ENCODE assay signal across 1 cellular context in the genomic region with DNA sequence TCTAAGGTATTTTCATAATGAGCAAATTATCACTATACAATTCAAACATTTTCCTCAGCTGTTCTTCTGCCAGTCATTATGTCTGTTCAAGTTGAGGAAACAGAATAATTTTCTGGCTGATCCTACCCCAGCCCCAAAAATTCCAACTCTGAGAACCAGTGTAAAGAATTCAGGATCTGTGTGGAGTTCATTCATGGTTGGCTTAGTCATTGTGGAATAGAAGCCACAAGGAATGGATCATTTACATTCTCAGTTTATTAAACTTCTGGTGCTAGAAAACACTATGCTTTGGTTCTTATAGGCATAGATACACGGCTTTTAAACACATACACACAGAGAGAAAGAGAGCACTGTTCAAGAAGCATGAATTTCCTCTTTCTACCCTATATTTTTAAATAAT.
TF ChIP-seq lines count a peak whose summit lies in the region.

No MANE protein-coding gene starts in this region.

TF ChIP-seq in SK-N-SH, 30 proteins besides CTCF, POLR2A, EP300 and RAD21 (continued from another document):
- TF ChIP-seq, protein P1, sequence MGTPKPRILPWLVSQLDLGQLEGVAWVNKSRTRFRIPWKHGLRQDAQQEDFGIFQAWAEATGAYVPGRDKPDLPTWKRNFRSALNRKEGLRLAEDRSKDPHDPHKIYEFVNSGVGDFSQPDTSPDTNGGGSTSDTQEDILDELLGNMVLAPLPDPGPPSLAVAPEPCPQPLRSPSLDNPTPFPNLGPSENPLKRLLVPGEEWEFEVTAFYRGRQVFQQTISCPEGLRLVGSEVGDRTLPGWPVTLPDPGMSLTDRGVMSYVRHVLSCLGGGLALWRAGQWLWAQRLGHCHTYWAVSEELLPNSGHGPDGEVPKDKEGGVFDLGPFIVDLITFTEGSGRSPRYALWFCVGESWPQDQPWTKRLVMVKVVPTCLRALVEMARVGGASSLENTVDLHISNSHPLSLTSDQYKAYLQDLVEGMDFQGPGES (IDR thresholded peaks at IDR 0.05; ENCODE audit: low read depth, low read length) = no peak
- TF ChIP-seq RFX5 (IDR thresholded peaks at IDR 0.05; ENCODE audit: low read length) (no peak), GATA2 (CRISPR knock-in tag; IDR thresholded peaks at IDR 0.05) (no peak), POLR2AphosphoS5 (IDR thresholded peaks at IDR 0.05; ENCODE audit: low read depth, low read length) (no peak), USF1 (IDR thresholded peaks at IDR 0.05; ENCODE audit: borderline replicate concordance, low read depth) (no peak), FOXM1 (IDR thresholded peaks at IDR 0.05; ENCODE audit: low read depth) (no peak), SMC3 (IDR thresholded peaks at IDR 0.05; ENCODE audit: low read depth, low read length) (no peak), EZH2phosphoT487 (IDR thresholded peaks at IDR 0.05; ENCODE audit: borderline replicate concordance, low read depth) (no peak), MXI1 (IDR thresholded peaks at IDR 0.05; ENCODE audit: low read depth, low read length) (no peak), FOXJ3 (CRISPR knock-in tag; IDR thresholded peaks at IDR 0.05) (no peak), CHD2 (IDR thresholded peaks at IDR 0.05; ENCODE audit: low read length, partially characterized antibody) (no peak), TAF1 (IDR thresholded peaks at IDR 0.05; ENCODE audit: borderline replicate concordance, low read depth, low read length) (no peak)
- TF ChIP-seq, protein P2, sequence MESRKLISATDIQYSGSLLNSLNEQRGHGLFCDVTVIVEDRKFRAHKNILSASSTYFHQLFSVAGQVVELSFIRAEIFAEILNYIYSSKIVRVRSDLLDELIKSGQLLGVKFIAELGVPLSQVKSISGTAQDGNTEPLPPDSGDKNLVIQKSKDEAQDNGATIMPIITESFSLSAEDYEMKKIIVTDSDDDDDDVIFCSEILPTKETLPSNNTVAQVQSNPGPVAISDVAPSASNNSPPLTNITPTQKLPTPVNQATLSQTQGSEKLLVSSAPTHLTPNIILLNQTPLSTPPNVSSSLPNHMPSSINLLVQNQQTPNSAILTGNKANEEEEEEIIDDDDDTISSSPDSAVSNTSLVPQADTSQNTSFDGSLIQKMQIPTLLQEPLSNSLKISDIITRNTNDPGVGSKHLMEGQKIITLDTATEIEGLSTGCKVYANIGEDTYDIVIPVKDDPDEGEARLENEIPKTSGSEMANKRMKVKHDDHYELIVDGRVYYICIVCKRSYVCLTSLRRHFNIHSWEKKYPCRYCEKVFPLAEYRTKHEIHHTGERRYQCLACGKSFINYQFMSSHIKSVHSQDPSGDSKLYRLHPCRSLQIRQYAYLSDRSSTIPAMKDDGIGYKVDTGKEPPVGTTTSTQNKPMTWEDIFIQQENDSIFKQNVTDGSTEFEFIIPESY (IDR thresholded peaks at IDR 0.05; ENCODE audit: borderline replicate concordance, low read depth) = no peak
